8 cellular contexts compared by ENCODE assay signal in the genomic region with DNA sequence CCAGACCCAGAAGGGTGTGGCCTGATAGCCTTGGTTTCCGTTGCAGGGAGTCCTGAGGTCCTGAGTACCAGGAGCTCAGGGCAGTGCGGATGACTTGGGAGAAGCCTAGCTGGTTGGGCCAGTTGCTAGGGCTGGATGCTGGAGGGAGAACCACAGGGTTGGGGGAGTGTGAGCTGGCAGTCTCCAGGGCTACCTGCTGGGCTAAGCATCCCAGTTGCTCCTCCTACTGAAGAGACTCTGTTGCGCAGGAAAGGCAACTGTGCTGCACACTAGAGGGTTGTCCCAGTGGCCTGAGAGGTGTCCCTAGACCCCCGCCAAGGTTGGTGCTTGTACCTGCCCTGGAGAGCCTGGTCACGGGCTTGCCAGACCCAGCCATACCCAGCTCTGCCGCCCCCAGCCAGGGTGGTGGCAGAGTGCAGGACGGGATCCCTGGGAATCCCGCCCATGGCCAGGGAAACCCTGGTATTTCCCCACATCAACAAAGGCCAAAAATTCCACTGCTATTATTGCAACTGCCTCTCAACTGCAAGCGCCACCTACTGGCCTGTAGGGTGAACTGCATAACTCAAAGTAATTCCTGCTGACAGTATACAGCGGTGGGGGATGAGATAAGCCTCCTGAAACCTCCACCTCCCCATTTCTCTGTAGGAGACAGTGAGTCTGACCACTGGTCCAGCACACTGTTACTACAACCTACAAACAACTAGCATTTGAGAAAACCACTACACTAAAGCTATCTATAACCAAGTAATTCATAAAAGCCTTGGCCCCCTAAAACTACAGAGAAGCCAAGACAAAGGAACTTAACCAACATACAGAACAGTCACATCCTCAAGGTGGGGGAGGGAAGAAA.
DNase-seq lines count a peak whose midpoint lies in the region; ATAC-seq, FAIRE-seq and TF ChIP-seq lines count a peak whose summit lies in the region.

No MANE protein-coding gene starts in this region.

- no peaks in the 10 kb centered on the region for H3K27me3 ChIP-seq in K562 (ENCODE audit: control insufficient read depth in 2 of 2, insufficient read depth in 2 of 2, low read length in 2 of 2)

- in situ Hi-C loops in KBM-7 (cut with MboI; ENCODE audit: low pct_unique_long_range_greater_than_20kb, low sequenced_read_pairs) (no loop called here), K562 (cut with MboI) (no loop called here)

- H3K4me1 Mint-ChIP-seq in T-helper 17 cell = no peaks in the 10 kb centered on the region

- no peak overlapping the region for H3K27ac ChIP-seq in K562 (ENCODE audit: extremely low read depth, low read depth, low read length)

- no peak overlapping the region for H3K27ac Mint-ChIP-seq in T-helper 17 cell

- H3K4me2 ChIP-seq in K562 (ENCODE audit: insufficient read depth, low read length) = no peak overlapping the region

- CTCF ChIA-PET in K562 (lab: Yijun Ruan, JAX; ENCODE audit: low intra/inter-chr PET ratio) = interaction anchor here (2.5 kb wide), 1 partner anchor 165 kb away, joined by 10 read pairs; no protein-coding TSS in a partner anchor

- H3K4me3 ChIP-seq in K562 = no peak overlapping the region

- peaks cover 9% of the 10 kb centered on the region; the same call in 1 of the 2 replicates for H4K20me1 ChIP-seq in K562 (replicated peaks; ENCODE audit: control insufficient read depth, insufficient read depth, low read length)

- WGBS in K562 (ENCODE audit: insufficient coverage, low coverage, missing lambda C conversion rate) = 50% methylated on average over 10 of the region's 10 CpGs

- TF ChIP-seq CTCF in K562 (IDR thresholded peaks at IDR 0.05 in 2 of 3, conservative IDR thresholded peaks at IDR 0.05 in 1 of 3; ENCODE audit: insufficient read depth in 2 of 3, low read depth in 1 of 3, low read length in 3 of 3) = peak; percentile 73 to 88 (median 80)

- TF ChIP-seq POLR2A in K562 (conservative IDR thresholded peaks at IDR 0.05) = no peak

- no peak overlapping the region for H3K4me3 Mint-ChIP-seq in T-helper 17 cell

- ATAC-seq in GM21526 (IDR thresholded peaks at IDR 0.05; ENCODE audit: low FRiP score, unreplicated experiment) (peak; percentile 89), T-helper 17 cell (peak; percentile 82), K562 (peak; percentile 95)

- peak in 1 of 2 experiments; percentile 39; a peak in 2 of 4 replicates for TF ChIP-seq RAD21 in K562 (CRISPR knock-in tag; conservative IDR thresholded peaks at IDR 0.05 in 1 of 2, IDR thresholded peaks at IDR 0.05 in 1 of 2)

- intact Hi-C loops in K562 (cut with micrococcal nuclease) = loop anchor here (2.0 kb wide), 1 partner anchor 164 kb away; no protein-coding TSS in a partner anchor

- peak; percentile 91 for FAIRE-seq in K562 (lab: Jason Lieb, UNC)

- peak; percentile 91 for DNase-seq in ELF-1 (ENCODE audit: low read depth, low spot score)
- peak; percentile 54 for DNase-seq in KBM-7
- peak; percentile 34 to 38 (median 38) for DNase-seq in T-helper 17 cell
- peak; percentile 62 to 78 (median 66) for DNase-seq in K562 (ENCODE audit: extremely low read depth in 1 of 4, low spot score in 3 of 4)
- peak; percentile 57 for DNase-seq in left kidney (ENCODE audit: low read depth, low spot score)
- peak; percentile 25 for DNase-seq in stimulated activated CD8-positive, alpha-beta memory T cell treated with anti-CD3 and anti-CD28 coated beads, Interleukin-15, amount 100 ng/mL, for 1 hour (ENCODE audit: low read depth)
- DNase-seq in mesenteric fat pad (ENCODE audit: low spot score) = no peak

- H3K27me3 Mint-ChIP-seq in T-helper 17 cell = peaks cover 43% of the 10 kb centered on the region

- H3K36me3 ChIP-seq in K562 (ENCODE audit: control insufficient read depth, insufficient read depth, low read length) = peaks cover 4% of the 10 kb centered on the region; the same call in 1 of the 3 replicates

- no TSS peak for BruUV-seq in K562 (replicated peaks; lab: Mats Ljungman, UMichigan)

- peaks cover 50% of the 10 kb centered on the region for H3K79me2 ChIP-seq in K562 (ENCODE audit: control insufficient read depth, insufficient read depth, low read length)

- H3K9ac ChIP-seq in K562 (ENCODE audit: insufficient read depth in 1 of 2, low read depth in 2 of 2, low read length in 2 of 2) = peak overlapping the region in 1 of 2 experiments; percentile 24; a peak in 2 of 4 replicates

- no peaks in the 10 kb centered on the region for H3K9me3 ChIP-seq in T-helper 17 cell (ENCODE audit: control insufficient read depth, low read length, poor library complexity, severe bottlenecking)
- 0 out of 2 replicates have a peak, but pooled peaks cover 2% of the 10 kb centered on the region for H3K9me3 ChIP-seq in K562 (replicated peaks; ENCODE audit: control insufficient read depth, insufficient read depth, low read depth, low read length)

- peaks cover 8% of the 10 kb centered on the region for H3K9me1 ChIP-seq in K562 (ENCODE audit: control insufficient read depth, insufficient read depth, low read length)

- H3K4me1 ChIP-seq in K562 (replicated peaks in 1 of 2; ENCODE audit: control insufficient read depth in 2 of 2, insufficient read depth in 2 of 2, low read length in 2 of 2) = peaks cover 5 to 8% of the 10 kb centered on the region in 2 experiments; a peak in 3 of 5 replicates

- no peak for TF ChIP-seq EP300 in K562 (IDR thresholded peaks at IDR 0.05; ENCODE audit: low read length)

- H2AFZ ChIP-seq in K562 (ENCODE audit: low read depth, low read length) = no peak overlapping the region

- POLR2A ChIA-PET in K562 (lab: Yijun Ruan, JAX) = interaction anchor here (0.6 kb wide), 2 partner anchors 17 to 99 kb away, joined by 3 to 4 read pairs; no protein-coding TSS in a partner anchor

- peaks cover 9% of the 10 kb centered on the region for H3K36me3 Mint-ChIP-seq in T-helper 17 cell (ENCODE audit: low read depth)

TF ChIP-seq in K562, 482 proteins besides CTCF, POLR2A, EP300 and RAD21 (continues in another document):
- TF ChIP-seq ZNF274 (IDR thresholded peaks at IDR 0.05; ENCODE audit: borderline replicate concordance, low read depth, low read length) = no peak
- TF ChIP-seq, protein P1, sequence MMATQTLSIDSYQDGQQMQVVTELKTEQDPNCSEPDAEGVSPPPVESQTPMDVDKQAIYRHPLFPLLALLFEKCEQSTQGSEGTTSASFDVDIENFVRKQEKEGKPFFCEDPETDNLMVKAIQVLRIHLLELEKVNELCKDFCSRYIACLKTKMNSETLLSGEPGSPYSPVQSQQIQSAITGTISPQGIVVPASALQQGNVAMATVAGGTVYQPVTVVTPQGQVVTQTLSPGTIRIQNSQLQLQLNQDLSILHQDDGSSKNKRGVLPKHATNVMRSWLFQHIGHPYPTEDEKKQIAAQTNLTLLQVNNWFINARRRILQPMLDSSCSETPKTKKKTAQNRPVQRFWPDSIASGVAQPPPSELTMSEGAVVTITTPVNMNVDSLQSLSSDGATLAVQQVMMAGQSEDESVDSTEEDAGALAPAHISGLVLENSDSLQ (IDR thresholded peaks at IDR 0.05) = 0 out of 2 replicates have a peak, but pooled peaks have one; percentile 13
- 0 out of 2 replicates have a peak, but pooled peaks have one; percentile 72 for TF ChIP-seq XRCC5 (IDR thresholded peaks at IDR 0.05; ENCODE audit: low read depth, low read length)
- no peak for TF ChIP-seq SIX5 (IDR thresholded peaks at IDR 0.05; ENCODE audit: borderline replicate concordance in 1 of 2, insufficient read depth in 1 of 2, low read depth in 1 of 2, low read length in 2 of 2)
- 0 out of 4 replicates have a peak, but pooled peaks of 1 of the 2 experiments have one; percentile 8 for TF ChIP-seq RCOR1 (IDR thresholded peaks at IDR 0.05; ENCODE audit: borderline replicate concordance in 1 of 2, low read depth in 2 of 2, low read length in 2 of 2)
- no peak for TF ChIP-seq ETV6 (IDR thresholded peaks at IDR 0.05; ENCODE audit: borderline replicate concordance in 1 of 2, low read depth in 2 of 2, low read length in 1 of 2)
- TF ChIP-seq ETV6 (CRISPR knock-in tag; IDR thresholded peaks at IDR 0.05; ENCODE audit: borderline replicate concordance) = no peak
- no peak for TF ChIP-seq PTRF (tag; IDR thresholded peaks at IDR 0.05)
- no peak for TF ChIP-seq ZNF512 (tag; IDR thresholded peaks at IDR 0.05)
- TF ChIP-seq, protein P2, sequence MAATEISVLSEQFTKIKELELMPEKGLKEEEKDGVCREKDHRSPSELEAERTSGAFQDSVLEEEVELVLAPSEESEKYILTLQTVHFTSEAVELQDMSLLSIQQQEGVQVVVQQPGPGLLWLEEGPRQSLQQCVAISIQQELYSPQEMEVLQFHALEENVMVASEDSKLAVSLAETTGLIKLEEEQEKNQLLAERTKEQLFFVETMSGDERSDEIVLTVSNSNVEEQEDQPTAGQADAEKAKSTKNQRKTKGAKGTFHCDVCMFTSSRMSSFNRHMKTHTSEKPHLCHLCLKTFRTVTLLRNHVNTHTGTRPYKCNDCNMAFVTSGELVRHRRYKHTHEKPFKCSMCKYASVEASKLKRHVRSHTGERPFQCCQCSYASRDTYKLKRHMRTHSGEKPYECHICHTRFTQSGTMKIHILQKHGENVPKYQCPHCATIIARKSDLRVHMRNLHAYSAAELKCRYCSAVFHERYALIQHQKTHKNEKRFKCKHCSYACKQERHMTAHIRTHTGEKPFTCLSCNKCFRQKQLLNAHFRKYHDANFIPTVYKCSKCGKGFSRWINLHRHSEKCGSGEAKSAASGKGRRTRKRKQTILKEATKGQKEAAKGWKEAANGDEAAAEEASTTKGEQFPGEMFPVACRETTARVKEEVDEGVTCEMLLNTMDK (IDR thresholded peaks at IDR 0.05; ENCODE audit: borderline replicate concordance, insufficient read depth, low read depth, low read length, poor library complexity, severe bottlenecking) = peak; percentile 81
- TF ChIP-seq MEIS2 (IDR thresholded peaks at IDR 0.05; ENCODE audit: partially characterized antibody) = peak; percentile 63
- no peak for TF ChIP-seq LCOR (CRISPR knock-in tag; IDR thresholded peaks at IDR 0.05)
- 0 out of 3 replicates have a peak, but pooled peaks of 1 of the 2 experiments have one; percentile 31 for TF ChIP-seq CBX3 (IDR thresholded peaks at IDR 0.05; ENCODE audit: borderline replicate concordance in 1 of 2, low read length in 2 of 2)
- TF ChIP-seq DDX20 (tag; IDR thresholded peaks at IDR 0.05; ENCODE audit: low read depth) = no peak
